ENCODE assay signal across 21 cellular contexts in genomic region chr3:11650391-11650790, GRCh38. TPM values are rescaled to one million over a fixed set of nuclear protein-coding genes. Genes with fewer than 3 reads are reported as not detected.
DNase-seq lines count a peak whose midpoint lies in the region; ATAC-seq and TF ChIP-seq lines count a peak whose summit lies in the region.
"Had no signal": no experiment of that assay in that cellular context is flagged by ENCODE, and none has a peak within 500 bp of the region (broad histone marks: within the 10 kb centered on the region; RNA-seq: fewer than 3 reads in every experiment).

No MANE protein-coding gene starts in this region.

- in situ Hi-C loops in GM13976 (cut with MboI; ENCODE audit: low sequenced_read_pairs, unreplicated experiment): loop anchor here (10.0 kb wide), 1 partner anchor 154 kb away; no protein-coding TSS in a partner anchor

- H3K27me3 Mint-ChIP-seq in activated T-cell treated with anti-CD3 and anti-CD28 coated beads, Interleukin-2, amount 50 U/mL, for 72 hours (ENCODE audit: low read depth): no peaks in the 10 kb centered on the region
- H3K27me3 Mint-ChIP-seq in chondrocyte (ENCODE audit: low read depth): no peaks in the 10 kb centered on the region
- H3K27me3 Mint-ChIP-seq: CD8-positive, alpha-beta memory T cell had no signal

- CTCF ChIA-PET in HEK293 (lab: Yijun Ruan, JAX): interaction anchor here (1.1 to 11.9 kb wide), 9 partner anchors 12 to 590 kb away, joined by 3 to 165 read pairs (median 6); no protein-coding TSS in a partner anchor

- peak overlapping the region; percentile 77 for H3K27ac Mint-ChIP-seq in activated T-cell treated with anti-CD3 and anti-CD28 coated beads, Interleukin-2, amount 50 U/mL, for 72 hours
- peak overlapping the region; percentile 54 for H3K27ac Mint-ChIP-seq in chondrocyte (ENCODE audit: unreplicated experiment)
- H3K27ac Mint-ChIP-seq: CD4-positive, CD25-positive, alpha-beta regulatory T cell; CD8-positive, alpha-beta memory T cell had no signal

- POLR2A ChIA-PET in HEK293 (lab: Yijun Ruan, JAX): no interaction called here

- H3K27ac ChIP-seq in HEK293 (ENCODE audit: extremely low read depth, low read depth, low read length): no peak overlapping the region
- H3K27ac ChIP-seq: GM23248 had no signal

- H3K9me3 ChIP-seq in HEK293 (ENCODE audit: control insufficient read depth, insufficient read depth, low read depth, low read length): no peaks in the 10 kb centered on the region
- H3K9me3 ChIP-seq: BE2C had no signal

- peak overlapping the region in 1 of 2 donors; percentile 28 for H3K4me3 Mint-ChIP-seq in activated T-cell treated with anti-CD3 and anti-CD28 coated beads, Interleukin-2, amount 50 U/mL, for 72 hours
- H3K4me3 Mint-ChIP-seq in chondrocyte (ENCODE audit: unreplicated experiment): no peak overlapping the region
- H3K4me3 Mint-ChIP-seq: CD4-positive, CD25-positive, alpha-beta regulatory T cell; CD8-positive, alpha-beta memory T cell; IgD-negative memory B cell had no signal

- H3K36me3 ChIP-seq in HEK293 (ENCODE audit: control insufficient read depth in 2 of 2, insufficient read depth in 1 of 2, low read length in 2 of 2): no peaks in the 10 kb centered on the region
- H3K36me3 ChIP-seq: BE2C had no signal

- peaks cover under 1% of the 10 kb centered on the region for H3K4me1 Mint-ChIP-seq in activated T-cell treated with anti-CD3 and anti-CD28 coated beads, Interleukin-2, amount 50 U/mL, for 72 hours (ENCODE audit: low read depth)
- H3K4me1 Mint-ChIP-seq in chondrocyte (ENCODE audit: low read depth): peaks cover 60% of the 10 kb centered on the region
- H3K4me1 Mint-ChIP-seq: CD4-positive, CD25-positive, alpha-beta regulatory T cell had no signal

- H3K4me3 ChIP-seq in HEK293 (ENCODE audit: low read depth, low read length): no peak overlapping the region
- H3K4me3 ChIP-seq: GM12878, GM23248 had no signal

- TF ChIP-seq CTCF in HEK293 (tag by site-specific recombination; IDR thresholded peaks at IDR 0.05) (no peak), chondrocyte (IDR thresholded peaks at IDR 0.05) (no peak), GM13976 (IDR thresholded peaks at IDR 0.05; ENCODE audit: borderline replicate concordance, control extremely low read depth, extremely low read depth, insufficient read depth, missing control alignments) (no peak)

- no peaks in the 10 kb centered on the region for H3K9me3 Mint-ChIP-seq in activated T-cell treated with anti-CD3 and anti-CD28 coated beads, Interleukin-2, amount 50 U/mL, for 72 hours
- H3K9me3 Mint-ChIP-seq in chondrocyte (ENCODE audit: low read depth): no peaks in the 10 kb centered on the region
- H3K9me3 Mint-ChIP-seq: CD4-positive, CD25-positive, alpha-beta regulatory T cell; CD8-positive, alpha-beta memory T cell; IgD-negative memory B cell had no signal

- peaks cover 6% of the 10 kb centered on the region; the same call in 1 of the 2 replicates for H3K4me1 ChIP-seq in HEK293 (ENCODE audit: control insufficient read depth, insufficient read depth, low read length)
- H3K4me1 ChIP-seq: BE2C had no signal

- DNase-seq in activated T-cell treated with anti-CD3 and anti-CD28 coated beads, Interleukin-2, amount 50 U/mL, for 72 hours: no peak
- DNase-seq in activated T-cell treated with anti-CD3 and anti-CD28 coated beads for 4 hours: no peak
- DNase-seq in NCI-H69 (lab: John Stamatoyannopoulos, UW): peak; percentile 47
- no peak for DNase-seq in chondrocyte (ENCODE audit: low spot score)
- DNase-seq in GM13976 (ENCODE audit: low spot score): no peak
- no peak for DNase-seq in NOMO-1 treated with dmso at 0.1 percent for 144 hours (lab: John Stamatoyannopoulos, UW; ENCODE audit: unreplicated experiment)
- DNase-seq: ACHN; BE2C; C1 segment of cervical spinal cord; CD4-positive, CD25-positive, alpha-beta regulatory T cell; CD8-positive, alpha-beta memory T cell; DMS 273 treated with DMSO at 0.1 percent for 48 hours; DMS53; DND-41; EL; GM23248 had no signal

- H3K36me3 Mint-ChIP-seq in activated T-cell treated with anti-CD3 and anti-CD28 coated beads, Interleukin-2, amount 50 U/mL, for 72 hours (ENCODE audit: insufficient read depth in 2 of 2): no peaks in the 10 kb centered on the region
- H3K36me3 Mint-ChIP-seq in chondrocyte (ENCODE audit: low read depth): no peaks in the 10 kb centered on the region
- H3K36me3 Mint-ChIP-seq: CD4-positive, CD25-positive, alpha-beta regulatory T cell; CD8-positive, alpha-beta memory T cell; IgD-negative memory B cell had no signal

- no peak for ATAC-seq in activated T-cell treated with anti-CD3 and anti-CD28 coated beads, Interleukin-2, amount 50 U/mL, for 72 hours (replicated peaks in 1 of 2)
- no peak for ATAC-seq in GM18868 (IDR thresholded peaks at IDR 0.05; ENCODE audit: unreplicated experiment)
- ATAC-seq: GM12878, HCT116 had no signal

TF ChIP-seq in HEK293, 187 proteins besides CTCF, POLR2A, EP300 and RAD21:
- TF ChIP-seq ZSCAN4 (tag by site-specific recombination; IDR thresholded peaks at IDR 0.05): 0 out of 2 replicates have a peak, but pooled peaks have one; percentile 6
- no peak for TF ChIP-seq ZNF624 (tag by site-specific recombination; IDR thresholded peaks at IDR 0.05)

RNA-seq across cellular contexts. Expression of gene VGLL4, which starts 6.7 kb away (rescaled TPM):
- total RNA-seq in activated T-cell treated with anti-CD3 and anti-CD28 coated beads, Interleukin-2, amount 50 U/mL, for 72 hours: 10 to 100 TPM; 22.3 to 23.7 TPM
- total RNA-seq in chondrocyte: 102 to 141 TPM (median 141 TPM) in 3 replicates
